ENCODE assay signal across 1 cellular context in the genomic region with DNA sequence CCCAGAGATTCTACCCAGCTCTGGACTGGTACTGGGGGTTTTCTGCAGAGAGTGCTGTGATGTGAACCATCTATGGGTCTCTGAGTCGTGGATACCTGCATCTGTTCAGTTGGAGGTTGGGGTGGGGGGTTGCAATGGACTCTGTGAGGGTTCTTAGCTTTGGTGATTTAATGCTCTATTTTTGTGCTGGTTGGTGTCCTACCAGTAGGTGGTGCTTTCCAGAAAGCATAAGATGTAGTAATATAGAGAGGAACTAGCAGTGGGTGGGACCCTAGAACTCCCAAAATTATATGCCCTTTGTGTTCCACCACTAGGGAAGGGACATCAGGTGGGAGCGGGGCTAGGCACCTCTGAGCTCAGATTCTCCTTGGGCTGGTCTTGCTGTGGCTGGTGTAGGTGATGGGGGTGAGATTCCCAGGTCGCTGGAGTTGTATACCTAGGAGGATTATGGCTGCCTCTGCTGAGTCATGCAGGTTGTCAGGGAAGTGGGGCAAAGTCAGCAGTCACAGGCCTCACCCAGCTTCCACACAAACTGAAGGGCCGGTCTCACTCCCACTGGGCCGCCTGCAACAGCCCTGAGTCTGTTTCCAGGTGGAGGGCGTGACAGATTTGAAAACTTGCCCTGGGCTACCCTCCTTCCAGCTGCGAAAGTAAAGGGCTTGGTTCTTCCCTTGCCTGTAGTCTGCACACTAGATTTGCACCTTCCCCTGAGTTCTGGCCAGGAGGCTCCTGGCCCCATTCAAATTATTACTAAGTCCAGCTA.
TF ChIP-seq lines count a peak whose summit lies in the region.

No MANE protein-coding gene starts in this region.

TF ChIP-seq in H1, 55 proteins besides CTCF, POLR2A, EP300 and RAD21:
- no peak for TF ChIP-seq KDM4A (IDR thresholded peaks at IDR 0.05; ENCODE audit: low read depth, low read length, severe bottlenecking)
- TF ChIP-seq KDM5A (IDR thresholded peaks at IDR 0.05; ENCODE audit: low read length), result no peak
- TF ChIP-seq, protein P1, sequence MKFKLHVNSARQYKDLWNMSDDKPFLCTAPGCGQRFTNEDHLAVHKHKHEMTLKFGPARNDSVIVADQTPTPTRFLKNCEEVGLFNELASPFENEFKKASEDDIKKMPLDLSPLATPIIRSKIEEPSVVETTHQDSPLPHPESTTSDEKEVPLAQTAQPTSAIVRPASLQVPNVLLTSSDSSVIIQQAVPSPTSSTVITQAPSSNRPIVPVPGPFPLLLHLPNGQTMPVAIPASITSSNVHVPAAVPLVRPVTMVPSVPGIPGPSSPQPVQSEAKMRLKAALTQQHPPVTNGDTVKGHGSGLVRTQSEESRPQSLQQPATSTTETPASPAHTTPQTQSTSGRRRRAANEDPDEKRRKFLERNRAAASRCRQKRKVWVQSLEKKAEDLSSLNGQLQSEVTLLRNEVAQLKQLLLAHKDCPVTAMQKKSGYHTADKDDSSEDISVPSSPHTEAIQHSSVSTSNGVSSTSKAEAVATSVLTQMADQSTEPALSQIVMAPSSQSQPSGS (IDR thresholded peaks at IDR 0.05; ENCODE audit: low read length), result no peak
- no peak for TF ChIP-seq SIX5 (IDR thresholded peaks at IDR 0.05; ENCODE audit: low read depth, low read length)
- no peak for TF ChIP-seq POLR2AphosphoS5 (IDR thresholded peaks at IDR 0.05; ENCODE audit: low read depth, low read length)
- no peak for TF ChIP-seq RNF2 (IDR thresholded peaks at IDR 0.05; ENCODE audit: borderline replicate concordance, low read depth, low read length, missing control alignments, poor library complexity, severe bottlenecking)
- no peak for TF ChIP-seq CHD2 (IDR thresholded peaks at IDR 0.05; ENCODE audit: low read length)
- TF ChIP-seq, protein P2, sequence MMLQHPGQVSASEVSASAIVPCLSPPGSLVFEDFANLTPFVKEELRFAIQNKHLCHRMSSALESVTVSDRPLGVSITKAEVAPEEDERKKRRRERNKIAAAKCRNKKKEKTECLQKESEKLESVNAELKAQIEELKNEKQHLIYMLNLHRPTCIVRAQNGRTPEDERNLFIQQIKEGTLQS (IDR thresholded peaks at IDR 0.05; ENCODE audit: insufficient read depth, low read depth, low read length), result no peak
- TF ChIP-seq SIN3A (conservative IDR thresholded peaks at IDR 0.05 in 1 of 2, IDR thresholded peaks at IDR 0.05 in 1 of 2; ENCODE audit: low read depth in 1 of 2, low read length in 2 of 2), result no peak
- TF ChIP-seq, protein P3, sequence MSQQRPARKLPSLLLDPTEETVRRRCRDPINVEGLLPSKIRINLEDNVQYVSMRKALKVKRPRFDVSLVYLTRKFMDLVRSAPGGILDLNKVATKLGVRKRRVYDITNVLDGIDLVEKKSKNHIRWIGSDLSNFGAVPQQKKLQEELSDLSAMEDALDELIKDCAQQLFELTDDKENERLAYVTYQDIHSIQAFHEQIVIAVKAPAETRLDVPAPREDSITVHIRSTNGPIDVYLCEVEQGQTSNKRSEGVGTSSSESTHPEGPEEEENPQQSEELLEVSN (IDR thresholded peaks at IDR 0.05), result no peak
- TF ChIP-seq GTF2F1 (IDR thresholded peaks at IDR 0.05; ENCODE audit: borderline replicate concordance, low read depth, low read length), result no peak
- no peak for TF ChIP-seq TAF7 (optimal IDR thresholded peaks at IDR 0.05; ENCODE audit: borderline replicate concordance, low read depth, low read length)
- TF ChIP-seq ZNF274 (IDR thresholded peaks at IDR 0.05; ENCODE audit: borderline replicate concordance, extremely low read depth, low read length), result no peak
- no peak for TF ChIP-seq SUZ12 (IDR thresholded peaks at IDR 0.05; ENCODE audit: low read length)
- no peak for TF ChIP-seq FOSL1 (IDR thresholded peaks at IDR 0.05; ENCODE audit: insufficient read depth, low read depth, low read length)
- TF ChIP-seq PHF8 (conservative IDR thresholded peaks at IDR 0.05; ENCODE audit: low read depth, low read length), result no peak
